ENCODE assay signal across 8 cellular contexts in genomic region chr22:22955866-22956535, GRCh38.
DNase-seq lines count a peak whose midpoint lies in the region; ATAC-seq, FAIRE-seq and TF ChIP-seq lines count a peak whose summit lies in the region.

No MANE protein-coding gene starts in this region.

- H3K9me3 ChIP-seq in gastroesophageal sphincter (peaks cover 0 to 7% (median 0%) of the 10 kb centered on the region in 3 donors), ovary (no peaks in the 10 kb centered on the region)

- ATAC-seq in gastroesophageal sphincter: peak; percentile 84

- H3K4me1 ChIP-seq in gastroesophageal sphincter: no peaks in the 10 kb centered on the region
- no peaks in the 10 kb centered on the region for H3K4me1 ChIP-seq in ovary (ENCODE audit: insufficient read depth)

- TF ChIP-seq POLR2A in gastroesophageal sphincter (IDR thresholded peaks at IDR 0.05) (no peak), ovary (IDR thresholded peaks at IDR 0.05) (no peak)

- 13 to 17% methylated on average over 3 to 6 of the region's 8 CpGs for WGBS in gastroesophageal sphincter (ENCODE audit: low coverage in 1 of 2), 2 donors
- WGBS in ovary, 3 donors: 20 to 24% (median 23%) methylated on average over 8 of the region's 8 CpGs

- peak; percentile 63 to 88 (median 74) for TF ChIP-seq CTCF in gastroesophageal sphincter (IDR thresholded peaks at IDR 0.05)
- TF ChIP-seq CTCF in ovary (IDR thresholded peaks at IDR 0.05): peak; percentile 51 to 80 (median 71)

- H3K27ac ChIP-seq in gastroesophageal sphincter (no peak overlapping the region), ovary (no peak overlapping the region)

- H3K27me3 ChIP-seq in gastroesophageal sphincter (peaks cover 44% of the 10 kb centered on the region), ovary (no peaks in the 10 kb centered on the region)

- intact Hi-C loops in ovary (cut with DNase I): loop anchor here in 2 of 4 donors (10.0 kb wide), 3 partner anchors 261 to 371 kb away; no protein-coding TSS in a partner anchor

- H3K4me3 ChIP-seq in gastroesophageal sphincter (no peak overlapping the region), ovary (no peak overlapping the region)

- H3K36me3 ChIP-seq in gastroesophageal sphincter (no peaks in the 10 kb centered on the region), ovary (no peaks in the 10 kb centered on the region)

- TF ChIP-seq EP300 in gastroesophageal sphincter (IDR thresholded peaks at IDR 0.05) (no peak), ovary (IDR thresholded peaks at IDR 0.05) (no peak)

- DNase-seq in COLO829 (ENCODE audit: low spot score) (peak; percentile 74), HTR-8/SVneo (ENCODE audit: insufficient read length, low spot score) (peak; percentile 46), RPMI7951 (ENCODE audit: low read depth) (peak; percentile 46), ovary (peak; percentile 61 to 74 (median 66)), urothelium cell line (ENCODE audit: low spot score) (peak; percentile 86), mesenteric fat pad (ENCODE audit: low spot score) (no peak)
- DNase-seq in activated effector memory CD4-positive, alpha-beta T cell treated with Interleukin-2 at 50 U/mL for 16 hours: peak; percentile 35

- no peak for FAIRE-seq in HTR-8/SVneo (lab: Jason Lieb, UNC)
- FAIRE-seq in urothelium cell line (lab: Jason Lieb, UNC): peak; percentile 96
